In genomic region chr6:72554203-72554564, GRCh38 we compare ENCODE assay signal across 1 cellular context.
TF ChIP-seq lines count a peak whose summit lies in the region.

No MANE protein-coding gene starts in this region.

TF ChIP-seq in WTC11, 78 proteins besides CTCF, POLR2A, EP300 and RAD21 (continued from another document):
- TF ChIP-seq, protein P1, sequence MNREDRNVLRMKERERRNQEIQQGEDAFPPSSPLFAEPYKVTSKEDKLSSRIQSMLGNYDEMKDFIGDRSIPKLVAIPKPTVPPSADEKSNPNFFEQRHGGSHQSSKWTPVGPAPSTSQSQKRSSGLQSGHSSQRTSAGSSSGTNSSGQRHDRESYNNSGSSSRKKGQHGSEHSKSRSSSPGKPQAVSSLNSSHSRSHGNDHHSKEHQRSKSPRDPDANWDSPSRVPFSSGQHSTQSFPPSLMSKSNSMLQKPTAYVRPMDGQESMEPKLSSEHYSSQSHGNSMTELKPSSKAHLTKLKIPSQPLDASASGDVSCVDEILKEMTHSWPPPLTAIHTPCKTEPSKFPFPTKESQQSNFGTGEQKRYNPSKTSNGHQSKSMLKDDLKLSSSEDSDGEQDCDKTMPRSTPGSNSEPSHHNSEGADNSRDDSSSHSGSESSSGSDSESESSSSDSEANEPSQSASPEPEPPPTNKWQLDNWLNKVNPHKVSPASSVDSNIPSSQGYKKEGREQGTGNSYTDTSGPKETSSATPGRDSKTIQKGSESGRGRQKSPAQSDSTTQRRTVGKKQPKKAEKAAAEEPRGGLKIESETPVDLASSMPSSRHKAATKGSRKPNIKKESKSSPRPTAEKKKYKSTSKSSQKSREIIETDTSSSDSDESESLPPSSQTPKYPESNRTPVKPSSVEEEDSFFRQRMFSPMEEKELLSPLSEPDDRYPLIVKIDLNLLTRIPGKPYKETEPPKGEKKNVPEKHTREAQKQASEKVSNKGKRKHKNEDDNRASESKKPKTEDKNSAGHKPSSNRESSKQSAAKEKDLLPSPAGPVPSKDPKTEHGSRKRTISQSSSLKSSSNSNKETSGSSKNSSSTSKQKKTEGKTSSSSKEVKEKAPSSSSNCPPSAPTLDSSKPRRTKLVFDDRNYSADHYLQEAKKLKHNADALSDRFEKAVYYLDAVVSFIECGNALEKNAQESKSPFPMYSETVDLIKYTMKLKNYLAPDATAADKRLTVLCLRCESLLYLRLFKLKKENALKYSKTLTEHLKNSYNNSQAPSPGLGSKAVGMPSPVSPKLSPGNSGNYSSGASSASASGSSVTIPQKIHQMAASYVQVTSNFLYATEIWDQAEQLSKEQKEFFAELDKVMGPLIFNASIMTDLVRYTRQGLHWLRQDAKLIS (CRISPR knock-in tag; IDR thresholded peaks at IDR 0.05; ENCODE audit: borderline replicate concordance), result no peak
- TF ChIP-seq SMAD4 (CRISPR knock-in tag; IDR thresholded peaks at IDR 0.05), result no peak
- TF ChIP-seq PRRX2 (CRISPR knock-in tag; IDR thresholded peaks at IDR 0.05), result no peak
- TF ChIP-seq MLX (CRISPR knock-in tag; IDR thresholded peaks at IDR 0.05), result no peak
- no peak for TF ChIP-seq ZNF121 (CRISPR knock-in tag; IDR thresholded peaks at IDR 0.05)
- no peak for TF ChIP-seq RELA (CRISPR knock-in tag; IDR thresholded peaks at IDR 0.05; ENCODE audit: borderline replicate concordance)
- TF ChIP-seq, protein P2, sequence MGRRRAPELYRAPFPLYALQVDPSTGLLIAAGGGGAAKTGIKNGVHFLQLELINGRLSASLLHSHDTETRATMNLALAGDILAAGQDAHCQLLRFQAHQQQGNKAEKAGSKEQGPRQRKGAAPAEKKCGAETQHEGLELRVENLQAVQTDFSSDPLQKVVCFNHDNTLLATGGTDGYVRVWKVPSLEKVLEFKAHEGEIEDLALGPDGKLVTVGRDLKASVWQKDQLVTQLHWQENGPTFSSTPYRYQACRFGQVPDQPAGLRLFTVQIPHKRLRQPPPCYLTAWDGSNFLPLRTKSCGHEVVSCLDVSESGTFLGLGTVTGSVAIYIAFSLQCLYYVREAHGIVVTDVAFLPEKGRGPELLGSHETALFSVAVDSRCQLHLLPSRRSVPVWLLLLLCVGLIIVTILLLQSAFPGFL (CRISPR knock-in tag; IDR thresholded peaks at IDR 0.05; ENCODE audit: borderline replicate concordance), result no peak
- no peak for TF ChIP-seq ZNF317 (CRISPR knock-in tag; IDR thresholded peaks at IDR 0.05; ENCODE audit: borderline replicate concordance, low read depth)
